ENCODE assay signal across 1 cellular context in the genomic region with DNA sequence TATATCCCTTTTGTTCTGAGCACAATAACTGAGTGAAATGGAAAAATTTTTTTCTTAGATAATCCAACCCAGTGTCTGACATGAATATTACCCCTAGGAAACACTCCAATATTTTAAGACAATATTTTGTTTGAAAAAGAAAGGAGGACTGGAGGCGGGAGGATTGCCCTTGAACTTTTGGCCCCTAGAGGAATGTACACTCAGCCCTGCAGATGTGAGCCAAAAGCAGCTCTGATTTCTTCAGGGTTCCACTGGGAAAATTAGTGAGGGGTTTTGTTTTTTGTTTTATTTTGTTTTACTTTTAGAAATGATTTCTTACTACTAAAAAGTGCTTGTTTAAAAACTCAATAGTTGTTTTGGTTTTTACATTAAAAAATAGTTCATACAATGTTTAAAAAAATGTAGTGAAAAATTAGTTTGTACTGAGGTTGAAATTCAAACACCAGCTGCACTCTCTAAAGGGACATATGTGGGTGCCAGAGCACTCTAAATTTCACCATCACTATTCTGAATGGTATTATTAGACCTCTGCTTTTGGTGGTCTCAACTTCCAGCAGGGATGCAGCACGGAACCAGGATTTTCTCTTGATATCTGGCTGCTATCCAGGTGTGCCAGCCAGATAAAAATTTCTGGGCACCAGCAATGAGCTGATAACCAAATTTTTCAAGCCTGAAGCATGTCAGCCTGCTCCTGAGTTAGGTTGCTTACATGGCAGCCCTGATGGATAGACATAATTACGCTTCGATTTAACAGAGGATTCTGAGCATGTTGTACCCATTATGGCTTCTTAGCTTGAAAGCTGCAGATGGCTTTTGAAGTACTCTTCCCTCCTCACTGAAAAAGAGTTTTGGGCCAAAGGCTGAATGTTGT.
TF ChIP-seq lines count a peak whose summit lies in the region.

No MANE protein-coding gene starts in this region.

TF ChIP-seq in WTC11, 78 proteins besides CTCF, POLR2A, EP300 and RAD21 (continued from another document):
- TF ChIP-seq, protein P1, sequence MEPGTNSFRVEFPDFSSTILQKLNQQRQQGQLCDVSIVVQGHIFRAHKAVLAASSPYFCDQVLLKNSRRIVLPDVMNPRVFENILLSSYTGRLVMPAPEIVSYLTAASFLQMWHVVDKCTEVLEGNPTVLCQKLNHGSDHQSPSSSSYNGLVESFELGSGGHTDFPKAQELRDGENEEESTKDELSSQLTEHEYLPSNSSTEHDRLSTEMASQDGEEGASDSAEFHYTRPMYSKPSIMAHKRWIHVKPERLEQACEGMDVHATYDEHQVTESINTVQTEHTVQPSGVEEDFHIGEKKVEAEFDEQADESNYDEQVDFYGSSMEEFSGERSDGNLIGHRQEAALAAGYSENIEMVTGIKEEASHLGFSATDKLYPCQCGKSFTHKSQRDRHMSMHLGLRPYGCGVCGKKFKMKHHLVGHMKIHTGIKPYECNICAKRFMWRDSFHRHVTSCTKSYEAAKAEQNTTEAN (CRISPR knock-in tag; IDR thresholded peaks at IDR 0.05) = no peak
- TF ChIP-seq ATF1 (CRISPR knock-in tag; IDR thresholded peaks at IDR 0.05) (no peak), RELA (CRISPR knock-in tag; IDR thresholded peaks at IDR 0.05; ENCODE audit: borderline replicate concordance) (no peak), CBFB (CRISPR knock-in tag; IDR thresholded peaks at IDR 0.05; ENCODE audit: low read depth) (no peak), IRF2 (CRISPR knock-in tag; IDR thresholded peaks at IDR 0.05; ENCODE audit: borderline replicate concordance, low read depth) (no peak), TEAD1 (CRISPR knock-in tag; IDR thresholded peaks at IDR 0.05) (no peak), TCF7 (CRISPR knock-in tag; IDR thresholded peaks at IDR 0.05; ENCODE audit: low read depth) (no peak), GRHL2 (CRISPR knock-in tag; IDR thresholded peaks at IDR 0.05; ENCODE audit: insufficient replicate concordance, severe bottlenecking) (no peak), EMX1 (CRISPR knock-in tag; IDR thresholded peaks at IDR 0.05) (no peak)
